ENCODE assay signal across 19 cellular contexts in genomic region chr19:33251526-33252090, GRCh38. TPM values are rescaled to one million over a fixed set of nuclear protein-coding genes. Genes with fewer than 3 reads are reported as not detected.
DNase-seq lines count a peak whose midpoint lies in the region; ATAC-seq, FAIRE-seq and TF ChIP-seq lines count a peak whose summit lies in the region.
"Had no signal": no experiment of that assay in that cellular context is flagged by ENCODE, and none has a peak within 500 bp of the region (broad histone marks: within the 10 kb centered on the region; RNA-seq: fewer than 3 reads in every experiment).

No MANE protein-coding gene starts in this region.

- H2BK20ac ChIP-seq in H1 (ENCODE audit: low read length) = no peak overlapping the region

- no peak overlapping the region for H2BK15ac ChIP-seq in H1 (ENCODE audit: low read length)

- H3K4me2 ChIP-seq in BLaER1 (peak overlapping the region; percentile 50), H1 (ENCODE audit: insufficient read depth in 1 of 2, low read depth in 2 of 2, low read length in 2 of 2) (no peak overlapping the region), trophoblast cell (ENCODE audit: low read length) (no peak overlapping the region)
- H3K4me2 ChIP-seq: A549, GM23338 had no signal

- POLR2A ChIA-PET in H1 (lab: Charles Lee; ENCODE audit: partially characterized antibody) = interaction anchor here (1.0 to 3.1 kb wide), 2 partner anchors 13 to 122 kb away, joined by 3 to 9 read pairs; partner anchors contain the start of gene CEBPG

- H4K91ac ChIP-seq in H1 (replicated peaks; ENCODE audit: insufficient read length, low read length) = no peak overlapping the region
- peak overlapping the region; percentile 82 for H4K91ac ChIP-seq in trophoblast cell (ENCODE audit: low read depth, low read length)

- H2AFZ ChIP-seq in H1 (ENCODE audit: low read length) = no peak overlapping the region
- H2AFZ ChIP-seq in trophoblast cell (ENCODE audit: insufficient read depth, low read length, poor library complexity) = no peak overlapping the region
- H2AFZ ChIP-seq: GM23338 had no signal

- H4K5ac ChIP-seq in H1 (ENCODE audit: insufficient read length, low read depth, low read length) = no peak overlapping the region

- TF ChIP-seq EP300 in H1 (IDR thresholded peaks at IDR 0.05; ENCODE audit: borderline replicate concordance in 1 of 2, low read depth in 2 of 2, low read length in 2 of 2) = no peak

- H3K23me2 ChIP-seq in H1 (ENCODE audit: low read depth, low read length) = peaks cover 13% of the 10 kb centered on the region; the same call in 1 of the 2 replicates

- TF ChIP-seq CTCF in CD14-positive monocyte (IDR thresholded peaks at IDR 0.05) = no peak
- TF ChIP-seq CTCF in H1 (IDR thresholded peaks at IDR 0.05; ENCODE audit: control extremely low read depth in 1 of 3, insufficient read depth in 1 of 3, low read depth in 1 of 3, low read length in 3 of 3) = no peak

- no peaks in the 10 kb centered on the region for H3K9me3 ChIP-seq in BLaER1
- H3K9me3 ChIP-seq in H1 (ENCODE audit: insufficient read depth in 2 of 2, low read depth in 1 of 2, low read length in 1 of 2) = no peaks in the 10 kb centered on the region
- H3K9me3 ChIP-seq in trophoblast cell (ENCODE audit: insufficient read depth, low read depth, low read length) = peaks cover 9% of the 10 kb centered on the region
- H3K9me3 ChIP-seq: A549 had no signal

- peak overlapping the region; percentile 75 for H4K8ac ChIP-seq in H1 (ENCODE audit: extremely low read depth, insufficient read depth, low read length)
- H4K8ac ChIP-seq in trophoblast cell (ENCODE audit: low read depth, low read length) = no peak overlapping the region

- TF ChIP-seq POLR2A in H1 (IDR thresholded peaks at IDR 0.05; ENCODE audit: control extremely low read depth in 1 of 2, low read depth in 2 of 2, low read length in 2 of 2) (no peak), GM12891 (IDR thresholded peaks at IDR 0.05; ENCODE audit: low read depth, low read length) (no peak)

- no peak overlapping the region for H3K18ac ChIP-seq in H1 (ENCODE audit: extremely low read depth, low read length)
- H3K18ac ChIP-seq in trophoblast cell (ENCODE audit: low read length) = peak overlapping the region; percentile 16

- H3K27ac ChIP-seq in BLaER1 (peak overlapping the region; percentile 18; the same call in 1 of the 2 replicates), H1 (ENCODE audit: low read depth, low read length) (no peak overlapping the region), trophoblast cell (ENCODE audit: low read depth, low read length) (peak overlapping the region; percentile 22)
- H3K27ac ChIP-seq: A549, HL-60 had no signal

- H3K27me3 Mint-ChIP-seq in CD14-positive monocyte (ENCODE audit: low read depth in 3 of 3) = no peaks in the 10 kb centered on the region

- ATAC-seq in HG02763 (IDR thresholded peaks at IDR 0.05; ENCODE audit: unreplicated experiment) = no peak
- ATAC-seq: A549 had no signal

- no peak overlapping the region for H3K27ac Mint-ChIP-seq in CD14-positive monocyte
- H3K27ac Mint-ChIP-seq: CD4-positive, alpha-beta T cell; GM23338 had no signal

- H3K27me3 ChIP-seq in BLaER1 (no peaks in the 10 kb centered on the region), H1 (replicated peaks in 1 of 4; ENCODE audit: control insufficient read depth in 3 of 4, extremely low read depth in 1 of 4, insufficient read depth in 3 of 4, low read length in 3 of 4) (no peaks in the 10 kb centered on the region; a peak in 1 of 7 replicates), trophoblast cell (ENCODE audit: insufficient read depth, low read length) (no peaks in the 10 kb centered on the region)

- no peak overlapping the region for H4K12ac ChIP-seq in trophoblast cell (ENCODE audit: low read depth, low read length)

- no peaks in the 10 kb centered on the region for H4K20me1 ChIP-seq in BLaER1
- peaks cover 0 to 12% of the 10 kb centered on the region in 2 experiments for H4K20me1 ChIP-seq in H1 (replicated peaks in 1 of 2; ENCODE audit: control insufficient read depth in 1 of 2, insufficient read depth in 2 of 2, low read length in 2 of 2)

- H3K9me3 Mint-ChIP-seq in CD14-positive monocyte = peaks cover 0 to 1% (median 0%) of the 10 kb centered on the region in 7 donors
- H3K9me3 Mint-ChIP-seq: CD4-positive, alpha-beta T cell; GM23338 had no signal

- H3K4me1 ChIP-seq in BLaER1 = peaks cover 17% of the 10 kb centered on the region
- peaks cover 0 to 4% (median under 1%) of the 10 kb centered on the region in 4 experiments; a peak in 5 of 7 replicates for H3K4me1 ChIP-seq in H1 (replicated peaks in 1 of 4; ENCODE audit: control insufficient read depth in 3 of 4, insufficient read depth in 4 of 4, low read length in 3 of 4)
- peaks cover 8 to 9% of the 10 kb centered on the region in 2 experiments for H3K4me1 ChIP-seq in trophoblast cell (ENCODE audit: control insufficient read depth in 1 of 2, insufficient read depth in 2 of 2, low read length in 2 of 2)

- TF ChIP-seq RAD21 in H1 (IDR thresholded peaks at IDR 0.05 in 1 of 2, conservative IDR thresholded peaks at IDR 0.05 in 1 of 2; ENCODE audit: low read depth in 2 of 2, low read length in 2 of 2) = no peak

- H3K23ac ChIP-seq in H1 (ENCODE audit: insufficient read length) = no peak overlapping the region
- H3K23ac ChIP-seq in trophoblast cell (ENCODE audit: low read length) = no peak overlapping the region

- no peak overlapping the region for H3K4ac ChIP-seq in H1 (replicated peaks; ENCODE audit: insufficient read length, low read depth, low read length)
- H3K4ac ChIP-seq in trophoblast cell (ENCODE audit: low read depth, low read length) = no peak overlapping the region

- no peak overlapping the region for H3K56ac ChIP-seq in H1 (replicated peaks; ENCODE audit: insufficient read length, low read depth, low read length)

- H2BK12ac ChIP-seq in H1 (ENCODE audit: low read depth, low read length) (no peak overlapping the region), trophoblast cell (ENCODE audit: low read length) (no peak overlapping the region)

- no peak overlapping the region for H3K9ac ChIP-seq in BLaER1
- no peak overlapping the region for H3K9ac ChIP-seq in H1 (replicated peaks in 1 of 4; ENCODE audit: extremely low read depth in 1 of 4, low read depth in 3 of 4, low read length in 3 of 4)
- no peak overlapping the region for H3K9ac ChIP-seq in trophoblast cell (ENCODE audit: low read length)

- H3K36me3 ChIP-seq in BLaER1 (no peaks in the 10 kb centered on the region), H1 (ENCODE audit: control insufficient read depth in 2 of 4, insufficient read depth in 4 of 4, low read length in 3 of 4) (no peaks in the 10 kb centered on the region), trophoblast cell (ENCODE audit: control insufficient read depth in 1 of 2, insufficient read depth in 2 of 2, low read length in 2 of 2) (no peaks in the 10 kb centered on the region)

- H3K4me3 Mint-ChIP-seq in CD14-positive monocyte = no peak overlapping the region
- H3K4me3 Mint-ChIP-seq: CD4-positive, alpha-beta T cell; GM23338 had no signal

- peaks cover 6% of the 10 kb centered on the region; the same call in 1 of the 2 replicates for H3K79me1 ChIP-seq in H1 (ENCODE audit: low read depth, low read length)
- peaks cover 7% of the 10 kb centered on the region for H3K79me1 ChIP-seq in trophoblast cell (ENCODE audit: low read length)

- FAIRE-seq in H1 (lab: Jason Lieb, UNC) (no peak), GM12891 (lab: Jason Lieb, UNC) (no peak)
- FAIRE-seq: A549, GM12892 had no signal

- H2BK120ac ChIP-seq in H1 (replicated peaks; ENCODE audit: low read depth, low read length) (no peak overlapping the region), trophoblast cell (ENCODE audit: insufficient read depth, low read length, poor library complexity) (peak overlapping the region; percentile 56)

- intact Hi-C loops in CD14-positive monocyte (cut with micrococcal nuclease) = no loop called here

- no peaks in the 10 kb centered on the region for H3K36me3 Mint-ChIP-seq in CD14-positive monocyte

- H3K79me2 ChIP-seq in H1 (ENCODE audit: control insufficient read depth in 1 of 2, insufficient read depth in 2 of 2, low read length in 2 of 2) (no peaks in the 10 kb centered on the region), trophoblast cell (ENCODE audit: control insufficient read depth, insufficient read depth, low read length, poor library complexity) (no peaks in the 10 kb centered on the region)

- peaks cover 41% of the 10 kb centered on the region for H3K4me1 Mint-ChIP-seq in CD14-positive monocyte

- H2BK5ac ChIP-seq in H1 (ENCODE audit: low read depth, low read length) (no peak overlapping the region), trophoblast cell (ENCODE audit: low read depth, low read length, poor library complexity) (peak overlapping the region; percentile 14)

- DNase-seq in CD14-positive monocyte (ENCODE audit: low spot score) (peak; percentile 27), H1 (ENCODE audit: low read depth in 1 of 2, low spot score in 2 of 2) (no peak), trophoblast cell (peak; percentile 91 to 96), GM12891 (ENCODE audit: insufficient read length, low spot score) (no peak), GM03348 (ENCODE audit: low spot score) (no peak)
- DNase-seq: Calu3; CD4-positive, alpha-beta T cell; DMS 273 treated with DMSO at 0.1 percent for 48 hours; HCEC 1CT had no signal

- H2AK5ac ChIP-seq in H1 (ENCODE audit: low read depth, low read length) (no peak overlapping the region), trophoblast cell (ENCODE audit: low read length) (no peak overlapping the region)

- 83% methylated on average over 17 of the region's 17 CpGs; no CpG with 5 or more reads in 1 of the 2 experiments for WGBS in H1 (ENCODE audit: extremely low coverage in 1 of 2, insufficient coverage in 1 of 2, insufficient read length in 1 of 2, insufficient replicate concordance in 2 of 2, low coverage in 1 of 2, low lambda C conversion rate in 2 of 2, missing lambda C conversion rate in 1 of 2), 2 experiments
- WGBS in trophoblast cell (ENCODE audit: extremely low coverage, insufficient coverage, insufficient read length) = no CpG with 5 or more reads among the region's 17 CpGs

- CTCF ChIA-PET in H1 (lab: Charles Lee; ENCODE audit: partially characterized antibody) = interaction anchor here (0.8 kb wide), 1 partner anchor 39 kb away, joined by 3 read pairs; no protein-coding TSS in a partner anchor

- H3K14ac ChIP-seq in H1 (ENCODE audit: insufficient read length) = no peak overlapping the region
- H3K14ac ChIP-seq in trophoblast cell (ENCODE audit: low read length) = peak overlapping the region; percentile 46

- H3K4me3 ChIP-seq in BLaER1 = no peak overlapping the region
- no peak overlapping the region for H3K4me3 ChIP-seq in H1 (ENCODE audit: extremely low read depth in 1 of 4, insufficient read depth in 2 of 4, low read depth in 3 of 4, low read length in 4 of 4)
- no peak overlapping the region for H3K4me3 ChIP-seq in trophoblast cell (ENCODE audit: low read depth, low read length)
- H3K4me3 ChIP-seq: A549, GM23338 had no signal

RNA-seq across cellular contexts. Expression of gene SLC7A10, which starts 26.0 kb away (rescaled TPM):
- polyA plus RNA-seq in CD14-positive monocyte (not detected), H1 (2011; rRNA removed) (7.1 and 11.5 TPM in 2 replicates)
- 3.2 and 3.7 TPM in 2 replicates for total RNA-seq in H1 (2021; fragmentation: NEBNext Ultra II Directional; extraction: Animal tissue kit (Norgen Biotek cat#: 25700))
- polyA plus RNA-seq in H1 (2011; cell fraction: cytosol; rRNA removed) = 5.3 TPM
- polyA plus RNA-seq in H1 (2011; cell fraction: nucleus; rRNA removed) = 17.8 TPM
- 3.7 to 6.3 TPM (median 4.5 TPM) in 4 replicates for polyA plus RNA-seq in H1 (2012, experiment 1 of 2)
- 3.0 TPM for polyA plus RNA-seq in H1 (2012, experiment 2 of 2)
- polyA plus RNA-seq in H1 (2013, experiment 1 of 2) = 4.2 TPM
- 4.0 TPM for polyA plus RNA-seq in H1 (2013, experiment 2 of 2)
- 2.2 and 2.9 TPM in 2 replicates for polyA minus RNA-seq in H1 (2011; rRNA and poly(A)+ RNA removed)
- 3.4 TPM for polyA minus RNA-seq in H1 (2011; cell fraction: cytosol; rRNA and poly(A)+ RNA removed)
- 3.1 TPM for polyA minus RNA-seq in H1 (2011; cell fraction: nucleus; rRNA and poly(A)+ RNA removed)
- 0.81 and 0.99 TPM in 2 replicates for polyA plus RNA-seq in trophoblast cell (2013)
- not detected for polyA plus RNA-seq in GM12891 (2012; ENCODE audit: low read depth, missing spikeins)
- total RNA-seq: Calu3; CD4-positive, alpha-beta T cell; Daoy; G401 had no signal
- polyA plus RNA-seq: AG04450, BJ had no signal

RNA-seq across cellular contexts. Expression of gene CEBPA, which starts 50.7 kb away (rescaled TPM):
- polyA plus RNA-seq in CD14-positive monocyte (10 to 100 TPM; 17.9 to 47.5 TPM), H1 (2011; rRNA removed) (2.0 and 2.4 TPM in 2 replicates)
- total RNA-seq in H1 (2021; fragmentation: NEBNext Ultra II Directional; extraction: Animal tissue kit (Norgen Biotek cat#: 25700)) = 2.7 and 3.0 TPM in 2 replicates
- 2.1 TPM for polyA plus RNA-seq in H1 (2011; cell fraction: cytosol; rRNA removed)
- polyA plus RNA-seq in H1 (2011; cell fraction: nucleus; rRNA removed) = 1.4 TPM
- 1.1 to 1.9 TPM (median 1.5 TPM) in 4 replicates for polyA plus RNA-seq in H1 (2012, experiment 1 of 2)
- 1.4 TPM for polyA plus RNA-seq in H1 (2012, experiment 2 of 2)
- 1.5 TPM for polyA plus RNA-seq in H1 (2013, experiment 1 of 2)
- 1.3 TPM for polyA plus RNA-seq in H1 (2013, experiment 2 of 2)
- 1.4 and 1.6 TPM in 2 replicates for polyA minus RNA-seq in H1 (2011; rRNA and poly(A)+ RNA removed)
- 2.1 TPM for polyA minus RNA-seq in H1 (2011; cell fraction: cytosol; rRNA and poly(A)+ RNA removed)
- 6.4 TPM for polyA minus RNA-seq in H1 (2011; cell fraction: nucleus; rRNA and poly(A)+ RNA removed)
- 148 and 169 TPM in 2 replicates for polyA plus RNA-seq in trophoblast cell (2013)
- polyA plus RNA-seq in GM12891 (2012; ENCODE audit: low read depth, missing spikeins) = not detected

RNA-seq across cellular contexts. Expression of gene LRP3, which starts 57.5 kb away (rescaled TPM):
- polyA plus RNA-seq in CD14-positive monocyte (1 to 10 TPM; 1.4 to 4.1 TPM), H1 (2011; rRNA removed) (30.3 and 40.2 TPM in 2 replicates)
- 33.7 and 33.9 TPM in 2 replicates for total RNA-seq in H1 (2021; fragmentation: NEBNext Ultra II Directional; extraction: Animal tissue kit (Norgen Biotek cat#: 25700))
- 25.6 TPM for polyA plus RNA-seq in H1 (2011; cell fraction: cytosol; rRNA removed)
- polyA plus RNA-seq in H1 (2011; cell fraction: nucleus; rRNA removed) = 125 TPM
- 20.2 to 35.8 TPM (median 29.2 TPM) in 4 replicates for polyA plus RNA-seq in H1 (2012, experiment 1 of 2)
- 19.0 TPM for polyA plus RNA-seq in H1 (2012, experiment 2 of 2)
- 33.7 TPM for polyA plus RNA-seq in H1 (2013, experiment 1 of 2)
- polyA plus RNA-seq in H1 (2013, experiment 2 of 2) = 38.3 TPM
- 9.8 and 12.1 TPM in 2 replicates for polyA minus RNA-seq in H1 (2011; rRNA and poly(A)+ RNA removed)
- polyA minus RNA-seq in H1 (2011; cell fraction: cytosol; rRNA and poly(A)+ RNA removed) = 23.4 TPM
- polyA minus RNA-seq in H1 (2011; cell fraction: nucleus; rRNA and poly(A)+ RNA removed) = 23.0 TPM
- 6.9 and 8.1 TPM in 2 replicates for polyA plus RNA-seq in trophoblast cell (2013)
- polyA plus RNA-seq in GM12891 (2012; ENCODE audit: low read depth, missing spikeins) = 0.06 TPM

Comparison
In these comparisons a context has a peak if more than half of its experiments do, and no peak if none do; other contexts are left out.
1. DNase-seq: peak in CD14-positive monocyte (single experiment) and trophoblast cell (2 of 2); none in H1 (0 of 2), GM12891 (single experiment) and GM03348 (single experiment).
2. RNA of gene CEBPA, which starts 50.7 kb away (polyA plus RNA-seq): 17.9 to 47.5 TPM in CD14-positive monocyte; 1.1 to 2.4 TPM in H1; every median in the first group is over 4 times any median in the second.